In genomic region chr3:81242871-81243270, GRCh38 we compare ENCODE assay signal across 9 cellular contexts.
DNase-seq lines count a peak whose midpoint lies in the region; ATAC-seq and TF ChIP-seq lines count a peak whose summit lies in the region.
"Had no signal": no experiment of that assay in that cellular context is flagged by ENCODE, and none has a peak within 500 bp of the region (broad histone marks: within the 10 kb centered on the region; RNA-seq: fewer than 3 reads in every experiment).

No MANE protein-coding gene starts in this region.

- no peak overlapping the region for H3K4me3 ChIP-seq in AG09309 (ENCODE audit: control insufficient read depth, low read depth, low read length)
- H3K4me3 ChIP-seq: SJCRH30 had no signal

- no peak for DNase-seq in AG09309 (ENCODE audit: low read depth)
- DNase-seq in NCI-H526 (lab: John Stamatoyannopoulos, UW) = peak; percentile 14 to 36
- DNase-seq in fibroblast of the conjunctiva (ENCODE audit: low read depth) = peak; percentile 8
- DNase-seq in GM19238 (ENCODE audit: insufficient read length, low spot score) = no peak
- no peak for DNase-seq in stimulated activated CD4-positive, alpha-beta T cell treated with anti-CD3 and anti-CD28 coated beads, Interleukin-2, amount 100 ng/mL, for 24 hours
- no peak for DNase-seq in activated CD4-positive, alpha-beta T cell treated with anti-CD3 and anti-CD28 coated beads for 48 hours

- ATAC-seq in GM21619 (IDR thresholded peaks at IDR 0.05; ENCODE audit: unreplicated experiment) (peak; percentile 75), HG03135 (IDR thresholded peaks at IDR 0.05; ENCODE audit: unreplicated experiment) (no peak)

- TF ChIP-seq CTCF in AG09309 (IDR thresholded peaks at IDR 0.05; ENCODE audit: control insufficient read depth, insufficient read depth, low read depth, low read length, missing control alignments) = peak; percentile 20

Comparison
In these comparisons a context has a peak if more than half of its experiments do, and no peak if none do; other contexts are left out.
1. DNase-seq: peak in NCI-H526 (2 of 2) and fibroblast of the conjunctiva (single experiment); none in AG09309 (single experiment), GM19238 (single experiment), stimulated activated CD4-positive, alpha-beta T cell treated with anti-CD3 and anti-CD28 coated beads, Interleukin-2, amount 100 ng/mL, for 24 hours (0 of 2) and activated CD4-positive, alpha-beta T cell treated with anti-CD3 and anti-CD28 coated beads for 48 hours (single experiment).